ENCODE assay signal across 8 cellular contexts in genomic region chr16:53131050-53131362, GRCh38.
A peak's percentile ranks its signal among the peaks of the same experiment; 100 is the strongest.
DNase-seq lines count a peak whose midpoint lies in the region; ATAC-seq and TF ChIP-seq lines count a peak whose summit lies in the region.

No MANE protein-coding gene starts in this region.

- peak; percentile 0 for ATAC-seq in HG03432 (IDR thresholded peaks at IDR 0.05; ENCODE audit: unreplicated experiment)
- no peak for ATAC-seq in left lobe of liver
- ATAC-seq in GM18870 (IDR thresholded peaks at IDR 0.05; ENCODE audit: unreplicated experiment) = no peak

- TF ChIP-seq CTCF in chondrocyte (IDR thresholded peaks at IDR 0.05) = no peak

- no peak overlapping the region for H2BK5ac ChIP-seq in neuronal stem cell (ENCODE audit: low read length)

- H3K14ac ChIP-seq in neuronal stem cell (ENCODE audit: low read length) = no peak overlapping the region

- peak overlapping the region; percentile 31 for H3K27ac ChIP-seq in neuronal stem cell (replicated peaks; ENCODE audit: low read length)

- peaks cover 0 to 4% of the 10 kb centered on the region in 2 donors for H3K4me1 ChIP-seq in neuronal stem cell (ENCODE audit: control insufficient read depth in 2 of 2, insufficient read depth in 1 of 2, low read depth in 1 of 2, low read length in 2 of 2)

- H3K36me3 ChIP-seq in neuronal stem cell (replicated peaks in 1 of 2; ENCODE audit: control insufficient read depth in 2 of 2, insufficient read depth in 2 of 2, low read length in 2 of 2) = no peaks in the 10 kb centered on the region

- H3K4ac ChIP-seq in neuronal stem cell (ENCODE audit: low read length) = no peak overlapping the region

- no CpG with 5 or more reads among the region's 46 CpGs for WGBS in neuronal stem cell (ENCODE audit: extremely low coverage in 2 of 2, insufficient read length in 2 of 2, insufficient replicate concordance in 1 of 2), 2 donors

- H3K36me3 Mint-ChIP-seq in chondrocyte (ENCODE audit: low read depth) = no peaks in the 10 kb centered on the region

- H3K9ac ChIP-seq in neuronal stem cell (ENCODE audit: low read depth, low read length, poor library complexity) = peak overlapping the region; percentile 88

- no peak overlapping the region for H2BK120ac ChIP-seq in neuronal stem cell (ENCODE audit: low read depth, low read length)

- H3K27me3 Mint-ChIP-seq in chondrocyte (ENCODE audit: low read depth) = no peaks in the 10 kb centered on the region

- no peak overlapping the region for H4K8ac ChIP-seq in neuronal stem cell (ENCODE audit: low read depth, low read length)

- H3K23ac ChIP-seq in neuronal stem cell (ENCODE audit: low read depth, low read length, poor library complexity) = peak overlapping the region; percentile 98

- no peaks in the 10 kb centered on the region for H3K27me3 ChIP-seq in neuronal stem cell (ENCODE audit: control insufficient read depth in 3 of 3, insufficient read depth in 3 of 3, low read depth in 1 of 3, low read length in 3 of 3)

- peaks cover 5% of the 10 kb centered on the region for H3K79me1 ChIP-seq in neuronal stem cell (ENCODE audit: low read depth, low read length)

- no peak overlapping the region for H3K27ac Mint-ChIP-seq in chondrocyte (ENCODE audit: unreplicated experiment)

- H3K9me3 ChIP-seq in neuronal stem cell (replicated peaks in 1 of 2; ENCODE audit: control insufficient read depth in 2 of 2, insufficient read depth in 1 of 2, low read depth in 1 of 2, low read length in 2 of 2) = no peaks in the 10 kb centered on the region

- H4K91ac ChIP-seq in neuronal stem cell (ENCODE audit: low read depth, low read length, poor library complexity) = no peak overlapping the region

- H2BK12ac ChIP-seq in neuronal stem cell (ENCODE audit: low read length) = no peak overlapping the region

- peak overlapping the region; percentile 86 to 92 for H3K4me3 ChIP-seq in neuronal stem cell (ENCODE audit: low read length in 2 of 2)

- H3K4me1 Mint-ChIP-seq in chondrocyte (ENCODE audit: low read depth) = peaks cover 51% of the 10 kb centered on the region

- no peak overlapping the region for H2BK15ac ChIP-seq in neuronal stem cell (ENCODE audit: low read length)

- no peak overlapping the region for H2AK5ac ChIP-seq in neuronal stem cell (ENCODE audit: low read depth, low read length)

- H3K4me3 Mint-ChIP-seq in chondrocyte (ENCODE audit: unreplicated experiment) = peak overlapping the region; percentile 47

- DNase-seq in DMS53 (lab: John Stamatoyannopoulos, UW) (peak; percentile 68), DMS53 treated with DMSO at 0.1 percent for 48 hours (lab: John Stamatoyannopoulos, UW; ENCODE audit: unreplicated experiment) (no peak), chondrocyte (ENCODE audit: low spot score) (no peak), neuronal stem cell (ENCODE audit: low spot score) (no peak), left lobe of liver (ENCODE audit: low spot score) (no peak), mucosa of gallbladder (ENCODE audit: low spot score) (no peak)

- peak overlapping the region; percentile 97 for H2AFZ ChIP-seq in neuronal stem cell (ENCODE audit: low read length)

- H3K9me3 Mint-ChIP-seq in chondrocyte (ENCODE audit: low read depth) = no peaks in the 10 kb centered on the region

- peak overlapping the region; percentile 49 for H3K4me2 ChIP-seq in neuronal stem cell (ENCODE audit: insufficient read depth, low read length, poor library complexity, severe bottlenecking)

- peak overlapping the region; percentile 57 for H3K18ac ChIP-seq in neuronal stem cell (ENCODE audit: low read length)
